In genomic region chr10:77104459-77104980, GRCh38 we compare ENCODE assay signal across 10 cellular contexts.
DNase-seq lines count a peak whose midpoint lies in the region; TF ChIP-seq lines count a peak whose summit lies in the region.
"Had no signal": no experiment of that assay in that cellular context is flagged by ENCODE, and none has a peak within 500 bp of the region (broad histone marks: within the 10 kb centered on the region; RNA-seq: fewer than 3 reads in every experiment).

No MANE protein-coding gene starts in this region.

- no peak overlapping the region for H3K4me3 ChIP-seq in testis

- TF ChIP-seq CTCF in HFFc6 (IDR thresholded peaks at IDR 0.05) (no peak), testis (IDR thresholded peaks at IDR 0.05) (no peak)

- H3K36me3 ChIP-seq in testis (ENCODE audit: low read depth, missing control alignments), result no peaks in the 10 kb centered on the region

- 26 to 52% methylated on average over 4 of the region's 4 CpGs for WGBS in testis, 2 donors

- H3K36me3 Mint-ChIP-seq in HFFc6 (ENCODE audit: low read depth), result peaks cover 53% of the 10 kb centered on the region
- H3K36me3 Mint-ChIP-seq: activated naive CD8-positive, alpha-beta T cell treated with anti-CD3 and anti-CD28 coated beads, Interleukin-2, amount 10 ng/mL, durations not matched to agents 7 days and 5 days had no signal

- no peaks in the 10 kb centered on the region for H3K9me3 Mint-ChIP-seq in HFFc6
- H3K9me3 Mint-ChIP-seq: activated naive CD8-positive, alpha-beta T cell treated with anti-CD3 and anti-CD28 coated beads, Interleukin-2, amount 10 ng/mL, durations not matched to agents 7 days and 5 days had no signal

- intact Hi-C loops in testis (cut with DNase I; ENCODE audit: low total_unique reads), result no loop called here

- no peak for TF ChIP-seq POLR2A in testis (IDR thresholded peaks at IDR 0.05)

- peak overlapping the region; percentile 31; the same call in 1 of the 2 replicates for H3K4me3 Mint-ChIP-seq in HFFc6
- H3K4me3 Mint-ChIP-seq: activated naive CD8-positive, alpha-beta T cell treated with anti-CD3 and anti-CD28 coated beads, Interleukin-2, amount 10 ng/mL, durations not matched to agents 7 days and 5 days had no signal

- no peak overlapping the region for H3K27ac ChIP-seq in testis

- peak overlapping the region; percentile 55 for H3K27ac Mint-ChIP-seq in HFFc6
- H3K27ac Mint-ChIP-seq: activated naive CD8-positive, alpha-beta T cell treated with anti-CD3 and anti-CD28 coated beads, Interleukin-2, amount 10 ng/mL, durations not matched to agents 7 days and 5 days had no signal

- no peaks in the 10 kb centered on the region for H3K9me3 ChIP-seq in testis

- H3K4me1 Mint-ChIP-seq in HFFc6 (ENCODE audit: low read depth), result peaks cover 46% of the 10 kb centered on the region
- H3K4me1 Mint-ChIP-seq: activated naive CD8-positive, alpha-beta T cell treated with anti-CD3 and anti-CD28 coated beads, Interleukin-2, amount 10 ng/mL, durations not matched to agents 7 days and 5 days had no signal

- peaks cover 2% of the 10 kb centered on the region; the same call in 1 of the 2 replicates for H3K27me3 Mint-ChIP-seq in HFFc6 (ENCODE audit: insufficient read depth)
- H3K27me3 Mint-ChIP-seq: activated naive CD8-positive, alpha-beta T cell treated with anti-CD3 and anti-CD28 coated beads, Interleukin-2, amount 10 ng/mL, durations not matched to agents 7 days and 5 days had no signal

- no peaks in the 10 kb centered on the region for H3K27me3 ChIP-seq in testis

- DNase-seq in HFFc6 (peak; percentile 76), brain pericyte (ENCODE audit: low read depth, low spot score) (peak; percentile 81), iris pigment epithelial cell (ENCODE audit: low read depth) (peak; percentile 68), testis (peak; percentile 24), amygdala (lab: John Stamatoyannopoulos, UW) (no peak), NCI-H524 (lab: John Stamatoyannopoulos, UW) (no peak), NCI-H187 treated with DMSO at 0.1 percent for 48 hours (lab: John Stamatoyannopoulos, UW) (no peak), NCI-H1417 treated with DMSO at 0.1 percent for 48 hours (lab: John Stamatoyannopoulos, UW) (no peak)
- DNase-seq: activated naive CD8-positive, alpha-beta T cell treated with anti-CD3 and anti-CD28 coated beads, Interleukin-2, amount 10 ng/mL, durations not matched to agents 7 days and 5 days; NCI-H1105 had no signal

- peaks cover 4% of the 10 kb centered on the region for H3K4me1 ChIP-seq in testis

Comparison
In these comparisons a context has a peak if more than half of its experiments do, and no peak if none do; other contexts are left out.
1. DNase-seq: peak in HFFc6 (single experiment), brain pericyte (single experiment), iris pigment epithelial cell (single experiment) and testis (single experiment); none in amygdala (0 of 56), NCI-H524 (0 of 2), NCI-H187 treated with DMSO at 0.1 percent for 48 hours (single experiment) and NCI-H1417 treated with DMSO at 0.1 percent for 48 hours (single experiment).